17 cellular contexts compared by ENCODE assay signal in the genomic region with DNA sequence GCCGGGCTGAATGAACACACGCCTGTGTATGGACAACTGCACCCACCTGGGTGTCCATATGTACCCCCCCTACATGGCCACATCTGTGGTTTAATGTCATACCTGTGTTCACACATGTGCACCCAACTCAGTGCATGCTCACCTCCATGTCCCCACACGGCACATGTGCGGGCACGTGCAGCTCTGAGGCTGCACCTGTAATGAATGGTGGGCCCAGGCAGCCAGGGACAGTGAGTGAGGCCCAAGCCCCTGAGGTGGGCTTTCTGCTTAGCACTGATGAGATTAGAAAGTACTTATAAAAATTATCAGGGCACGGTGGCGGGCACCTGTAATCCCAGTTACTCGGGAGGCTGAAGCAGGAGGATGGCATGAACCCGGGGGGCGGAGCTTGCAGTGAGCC. TPM values are rescaled to one million over a fixed set of nuclear protein-coding genes. Genes with fewer than 3 reads are reported as not detected.
DNase-seq lines count a peak whose midpoint lies in the region; ATAC-seq and TF ChIP-seq lines count a peak whose summit lies in the region.
"Had no signal": no experiment of that assay in that cellular context is flagged by ENCODE, and none has a peak within 500 bp of the region (broad histone marks: within the 10 kb centered on the region; RNA-seq: fewer than 3 reads in every experiment).

No MANE protein-coding gene starts in this region.

- H3K27me3 Mint-ChIP-seq in activated CD8-positive, alpha-beta memory T cell treated with anti-CD3 and anti-CD28 coated beads, Interleukin-2, amount 10 ng/mL, durations not matched to agents 7 days and 5 days: no peaks in the 10 kb centered on the region
- peaks cover 7% of the 10 kb centered on the region for H3K27me3 Mint-ChIP-seq in activated T-helper 17 cell treated with anti-CD3 and anti-CD28 coated beads, Interleukin-2, amount 50 U/mL, for 72 hours
- H3K27me3 Mint-ChIP-seq: CD4-positive, CD25-positive, alpha-beta regulatory T cell had no signal

- H3K4me3 ChIP-seq in stomach: no peak overlapping the region
- H3K4me3 ChIP-seq: A549, BLaER1, GM12878, GM23248, K562 had no signal

- TF ChIP-seq EP300 in stomach (IDR thresholded peaks at IDR 0.05): no peak

- 94 to 98% (median 95%) methylated on average over 7 to 10 of the region's 10 CpGs for WGBS in stomach, 5 donors

- CTCF ChIA-PET in activated CD8-positive, alpha-beta memory T cell treated with anti-CD3 and anti-CD28 coated beads, Interleukin-2, amount 10 ng/mL, durations not matched to agents 7 days and 5 days (lab: Charles Lee): no interaction called here

- intact Hi-C loops in stomach (cut with DNase I; ENCODE audit: low total_unique reads): no loop called here

- peaks cover 15% of the 10 kb centered on the region for H3K4me1 Mint-ChIP-seq in activated CD8-positive, alpha-beta memory T cell treated with anti-CD3 and anti-CD28 coated beads, Interleukin-2, amount 10 ng/mL, durations not matched to agents 7 days and 5 days
- peaks cover 14% of the 10 kb centered on the region for H3K4me1 Mint-ChIP-seq in activated T-helper 17 cell treated with anti-CD3 and anti-CD28 coated beads, Interleukin-2, amount 50 U/mL, for 72 hours

- no peaks in the 10 kb centered on the region for H3K36me3 ChIP-seq in stomach
- H3K36me3 ChIP-seq: BLaER1 had no signal

- no peak overlapping the region for H3K27ac ChIP-seq in stomach
- H3K27ac ChIP-seq: A549, BLaER1, GM23248 had no signal

- peaks cover 0 to 29% (median 7%) of the 10 kb centered on the region in 3 donors for H3K27me3 ChIP-seq in stomach
- H3K27me3 ChIP-seq: BLaER1 had no signal

- no peaks in the 10 kb centered on the region for H3K9me3 Mint-ChIP-seq in activated CD8-positive, alpha-beta memory T cell treated with anti-CD3 and anti-CD28 coated beads, Interleukin-2, amount 10 ng/mL, durations not matched to agents 7 days and 5 days (ENCODE audit: low read depth)
- H3K9me3 Mint-ChIP-seq in activated T-helper 17 cell treated with anti-CD3 and anti-CD28 coated beads, Interleukin-2, amount 50 U/mL, for 72 hours: no peaks in the 10 kb centered on the region
- H3K9me3 Mint-ChIP-seq: CD4-positive, CD25-positive, alpha-beta regulatory T cell had no signal

- no peak overlapping the region for H3K4me3 Mint-ChIP-seq in activated CD8-positive, alpha-beta memory T cell treated with anti-CD3 and anti-CD28 coated beads, Interleukin-2, amount 10 ng/mL, durations not matched to agents 7 days and 5 days
- peak overlapping the region; percentile 69 for H3K4me3 Mint-ChIP-seq in activated T-helper 17 cell treated with anti-CD3 and anti-CD28 coated beads, Interleukin-2, amount 50 U/mL, for 72 hours

- TF ChIP-seq POLR2A in stomach (IDR thresholded peaks at IDR 0.05): no peak

- no peaks in the 10 kb centered on the region for H3K4me1 ChIP-seq in stomach
- H3K4me1 ChIP-seq: A549 had no signal

- no peaks in the 10 kb centered on the region for H3K36me3 Mint-ChIP-seq in activated CD8-positive, alpha-beta memory T cell treated with anti-CD3 and anti-CD28 coated beads, Interleukin-2, amount 10 ng/mL, durations not matched to agents 7 days and 5 days
- H3K36me3 Mint-ChIP-seq in activated T-helper 17 cell treated with anti-CD3 and anti-CD28 coated beads, Interleukin-2, amount 50 U/mL, for 72 hours (ENCODE audit: low read depth): no peaks in the 10 kb centered on the region
- H3K36me3 Mint-ChIP-seq: CD4-positive, CD25-positive, alpha-beta regulatory T cell had no signal

- no peak for ATAC-seq in activated CD8-positive, alpha-beta memory T cell treated with anti-CD3 and anti-CD28 coated beads, Interleukin-2, amount 10 ng/mL, durations not matched to agents 7 days and 5 days
- no peak for ATAC-seq in activated T-helper 17 cell treated with anti-CD3 and anti-CD28 coated beads, Interleukin-2, amount 50 U/mL, for 72 hours (replicated peaks)
- ATAC-seq in left lobe of liver: no peak
- ATAC-seq in GM21367 (IDR thresholded peaks at IDR 0.05; ENCODE audit: unreplicated experiment): no peak
- no peak for ATAC-seq in HG02970 (IDR thresholded peaks at IDR 0.05; ENCODE audit: low FRiP score, unreplicated experiment)
- ATAC-seq: A549, GM12878, K562 had no signal

- no peak overlapping the region for H3K27ac Mint-ChIP-seq in activated CD8-positive, alpha-beta memory T cell treated with anti-CD3 and anti-CD28 coated beads, Interleukin-2, amount 10 ng/mL, durations not matched to agents 7 days and 5 days
- no peak overlapping the region for H3K27ac Mint-ChIP-seq in activated T-helper 17 cell treated with anti-CD3 and anti-CD28 coated beads, Interleukin-2, amount 50 U/mL, for 72 hours
- H3K27ac Mint-ChIP-seq: CD4-positive, CD25-positive, alpha-beta regulatory T cell had no signal

- peak; percentile 27 for DNase-seq in activated CD8-positive, alpha-beta memory T cell treated with anti-CD3 and anti-CD28 coated beads, Interleukin-2, amount 10 ng/mL, durations not matched to agents 7 days and 5 days
- DNase-seq in left lobe of liver (ENCODE audit: low spot score): peak; percentile 32
- peak; percentile 17 for DNase-seq in stomach
- no peak for DNase-seq in DMS79 (lab: John Stamatoyannopoulos, UW)
- DNase-seq: AML-193; CD4-positive, CD25-positive, alpha-beta regulatory T cell; DMS53; GM23248 had no signal

- no peaks in the 10 kb centered on the region for H3K9me3 ChIP-seq in stomach
- H3K9me3 ChIP-seq: A549, BLaER1 had no signal

- no peak for TF ChIP-seq CTCF in stomach (IDR thresholded peaks at IDR 0.05)

RNA-seq across cellular contexts. Expression of a gene that starts 42.5 kb away (rescaled TPM):
- not detected for total RNA-seq in activated CD8-positive, alpha-beta memory T cell treated with anti-CD3 and anti-CD28 coated beads, Interleukin-2, amount 10 ng/mL, durations not matched to agents 7 days and 5 days
- total RNA-seq in activated T-helper 17 cell treated with anti-CD3 and anti-CD28 coated beads, Interleukin-2, amount 50 U/mL, for 72 hours: under 1 TPM in 1 of 2 donors, not detected in 1; 0.90 TPM
- total RNA-seq in left lobe of liver (4.3 TPM), stomach (10 to 100 TPM in 4 of 5 donors, not detected in 1; 12.7 to 30.9 (median 21.2) TPM)
- polyA plus RNA-seq in stomach: 1 to 10 TPM; 1.6 to 6.7 (median 5.8) TPM
- total RNA-seq: Daoy, GM23248 had no signal
- polyA plus RNA-seq: A549, AG04450, GM12878, GM23248 had no signal
